21 cellular contexts compared by ENCODE assay signal in genomic region chr4:17662694-17663093, GRCh38. TPM values are rescaled to one million over a fixed set of nuclear protein-coding genes. Genes with fewer than 3 reads are reported as not detected.
A peak's percentile ranks its signal among the peaks of the same experiment; 100 is the strongest.
DNase-seq lines count a peak whose midpoint lies in the region; ATAC-seq and TF ChIP-seq lines count a peak whose summit lies in the region.
"Had no signal": no experiment of that assay in that cellular context is flagged by ENCODE, and none has a peak within 500 bp of the region (broad histone marks: within the 10 kb centered on the region; RNA-seq: fewer than 3 reads in every experiment).

No MANE protein-coding gene starts in this region.

- no peak for TF ChIP-seq CTCF in fibroblast of pulmonary artery (IDR thresholded peaks at IDR 0.05; ENCODE audit: low read length, missing control alignments)

- H3K27me3 ChIP-seq in BLaER1, result no peaks in the 10 kb centered on the region
- H3K27me3 ChIP-seq: colonic mucosa, suprapubic skin had no signal

- no peaks in the 10 kb centered on the region for H4K20me1 ChIP-seq in BLaER1

- no peaks in the 10 kb centered on the region for H3K9me3 ChIP-seq in BLaER1
- H3K9me3 ChIP-seq: colonic mucosa, suprapubic skin had no signal

- H3K27ac ChIP-seq in BLaER1, result 0 out of 2 replicates have a peak overlapping the region, but pooled peaks have one; percentile 35
- H3K27ac ChIP-seq: colonic mucosa, suprapubic skin had no signal

- ATAC-seq in esophagus mucosa (no peak), left colon (no peak), GM18519 (IDR thresholded peaks at IDR 0.05; ENCODE audit: low FRiP score, unreplicated experiment) (no peak)
- ATAC-seq: activated CD4-positive, CD25-positive, alpha-beta regulatory T cell treated with anti-CD3 and anti-CD28 coated beads, Interleukin-2, amount 50 U/mL, for 24 hours had no signal

- intact Hi-C loops in left colon (cut with DNase I, micrococcal nuclease), result no loop called here

- peak overlapping the region; percentile 47 for H3K4me2 ChIP-seq in BLaER1

- H3K4me1 ChIP-seq in BLaER1, result peaks cover 44% of the 10 kb centered on the region
- H3K4me1 ChIP-seq: colonic mucosa, suprapubic skin had no signal

- no peaks in the 10 kb centered on the region for H3K36me3 ChIP-seq in BLaER1
- H3K36me3 ChIP-seq: colonic mucosa, suprapubic skin had no signal

- H3K4me3 ChIP-seq in BLaER1 (no peak overlapping the region), fibroblast of pulmonary artery (replicated peaks; ENCODE audit: low read depth, low read length) (no peak overlapping the region)
- H3K4me3 ChIP-seq: colonic mucosa, suprapubic skin had no signal

- H3K9ac ChIP-seq in BLaER1, result no peak overlapping the region

- DNase-seq in HS-5 (ENCODE audit: low read depth), result peak; percentile 6
- DNase-seq in RPMI7951 (ENCODE audit: low read depth), result peak; percentile 46
- DNase-seq in fibroblast of pulmonary artery (ENCODE audit: low read depth), result peak; percentile 4
- no peak for DNase-seq in erythroblast (lab: John Stamatoyannopoulos, UW)
- no peak for DNase-seq in left colon
- DNase-seq: ACHN; amygdala; CD8-positive, alpha-beta memory T cell; colonic mucosa; DMS79 treated with DMSO at 0.1 percent for 48 hours; KG1; NCI-H1694; NCI-H345; nephron progenitor cell; Right ventricle myocardium superior; small intestine had no signal

- TF ChIP-seq POLR2A in erythroblast (IDR thresholded peaks at IDR 0.05; ENCODE audit: low read length), result no peak

RNA-seq across cellular contexts. Expression of gene MED28, which starts 48.3 kb away (rescaled TPM):
- 4.3 and 6.9 TPM in 2 replicates for total RNA-seq in RPMI7951 (2014; rRNA removed; shearing (Covaris generic))
- total RNA-seq in esophagus mucosa, result 34.4 TPM
- total RNA-seq in left colon, result 10 to 100 TPM; 31.8 to 32.1 TPM

Comparison
In these comparisons a context has a peak if more than half of its experiments do, and no peak if none do; other contexts are left out.
1. DNase-seq: peak in HS-5 (single experiment), RPMI7951 (single experiment) and fibroblast of pulmonary artery (single experiment); none in erythroblast (0 of 2) and left colon (0 of 2).